In genomic region chr20:19806806-19807691, GRCh38 we compare ENCODE assay signal across 10 cellular contexts. TPM values are rescaled to one million over a fixed set of nuclear protein-coding genes. Genes with fewer than 3 reads are reported as not detected.
DNase-seq lines count a peak whose midpoint lies in the region; ATAC-seq and TF ChIP-seq lines count a peak whose summit lies in the region.
"Had no signal": no experiment of that assay in that cellular context is flagged by ENCODE, and none has a peak within 500 bp of the region (broad histone marks: within the 10 kb centered on the region; RNA-seq: fewer than 3 reads in every experiment).

No MANE protein-coding gene starts in this region.

- no CpG with 5 or more reads among the region's 4 CpGs for WGBS in H9 (ENCODE audit: extremely low coverage, insufficient read length, low lambda C conversion rate)

- in situ Hi-C loops in gastrocnemius medialis (cut with MboI; ENCODE audit: low sequenced_read_pairs in 4 of 4), result no loop called here

- peaks cover 0 to 9% of the 10 kb centered on the region in 2 donors for H3K36me3 ChIP-seq in gastrocnemius medialis

- no peak for TF ChIP-seq CTCF in gastrocnemius medialis (IDR thresholded peaks at IDR 0.05 in 4 of 5, conservative IDR thresholded peaks at IDR 0.05 in 1 of 5)
- no peak for TF ChIP-seq CTCF in H9 (conservative IDR thresholded peaks at IDR 0.05)

- H3K4me1 Mint-ChIP-seq in H9, result no peaks in the 10 kb centered on the region; a peak in 1 of 4 replicates
- H3K4me1 Mint-ChIP-seq: WTC11 had no signal

- no peak overlapping the region for H2BK12ac ChIP-seq in H9 (ENCODE audit: insufficient read length, low read depth, low read length)

- H3K36me3 Mint-ChIP-seq in H9 (ENCODE audit: insufficient read depth in 1 of 3, low read depth in 3 of 3), result peaks cover 0 to 5% (median 0%) of the 10 kb centered on the region in 3 experiments; a peak in 1 of 7 replicates
- H3K36me3 Mint-ChIP-seq: WTC11 had no signal

- no peak overlapping the region for H4K91ac ChIP-seq in H9 (ENCODE audit: insufficient read length, low read depth, low read length)

- no peak overlapping the region for H2BK15ac ChIP-seq in H9 (ENCODE audit: low read depth, low read length)

- H3K14ac ChIP-seq in H9 (ENCODE audit: insufficient read depth, low read length), result no peak overlapping the region

- no peak for TF ChIP-seq POLR2A in gastrocnemius medialis (IDR thresholded peaks at IDR 0.05)

- H3K4me1 ChIP-seq in gastrocnemius medialis (peaks cover 18 to 22% of the 10 kb centered on the region in 2 donors), H9 (ENCODE audit: insufficient read depth, low read length) (no peaks in the 10 kb centered on the region)

- H3K23me2 ChIP-seq in H9 (ENCODE audit: insufficient read length, low read depth, low read length, poor library complexity, severe bottlenecking), result no peaks in the 10 kb centered on the region

- H3T11ph ChIP-seq in H9 (ENCODE audit: low read length), result no peak overlapping the region

- H3K27ac ChIP-seq in gastrocnemius medialis, result peak overlapping the region in 3 of 4 donors; percentile 2 to 59 (median 3)
- no peak overlapping the region for H3K27ac ChIP-seq in H9 (ENCODE audit: insufficient read length, low read depth, low read length)

- H3K27me3 ChIP-seq in gastrocnemius medialis (no peaks in the 10 kb centered on the region), H9 (ENCODE audit: insufficient read depth, low read length) (no peaks in the 10 kb centered on the region)

- no peak overlapping the region for H3K27ac Mint-ChIP-seq in H9
- H3K27ac Mint-ChIP-seq: WTC11 had no signal

- no peaks in the 10 kb centered on the region for H3K27me3 Mint-ChIP-seq in H9 (ENCODE audit: low read depth)

- no peak overlapping the region for H2BK120ac ChIP-seq in H9 (ENCODE audit: low read depth, low read length, poor library complexity, severe bottlenecking)

- no peak overlapping the region for H4K5ac ChIP-seq in H9 (ENCODE audit: insufficient read length, low read depth, low read length)

- intact Hi-C loops in gastrocnemius medialis (cut with DNase I; ENCODE audit: low total_unique reads), result no loop called here

- no peak overlapping the region for H3K56ac ChIP-seq in H9 (ENCODE audit: insufficient read length, low read depth, low read length)

- H3K79me2 ChIP-seq in H9 (ENCODE audit: insufficient read depth, low read length), result no peaks in the 10 kb centered on the region

- H4K8ac ChIP-seq in H9 (replicated peaks; ENCODE audit: insufficient read length, low read depth, low read length), result no peak overlapping the region

- no peak overlapping the region for H3K4ac ChIP-seq in H9 (ENCODE audit: low read depth, low read length)

- no peak overlapping the region for H2AK5ac ChIP-seq in H9 (ENCODE audit: insufficient read length, low read length)

- H4K20me1 ChIP-seq in H9 (ENCODE audit: control insufficient read depth, insufficient read depth, insufficient read length), result no peaks in the 10 kb centered on the region

- no peak overlapping the region for H2AFZ ChIP-seq in H9 (ENCODE audit: low read length)

- no peak overlapping the region for H3K9ac ChIP-seq in H9 (ENCODE audit: extremely low read depth, insufficient read length, low read length)

- peaks cover 0 to 2% of the 10 kb centered on the region in 2 experiments; a peak in 1 of 5 replicates for H3K9me3 Mint-ChIP-seq in H9

- no peaks in the 10 kb centered on the region for H3K9me3 ChIP-seq in gastrocnemius medialis
- H3K9me3 ChIP-seq in H9 (ENCODE audit: control insufficient read depth, low read depth, low read length), result no peaks in the 10 kb centered on the region

- H2BK20ac ChIP-seq in H9 (ENCODE audit: low read depth, low read length, poor library complexity, severe bottlenecking), result no peak overlapping the region

- no peak overlapping the region for H2BK5ac ChIP-seq in H9 (ENCODE audit: insufficient read length, low read length)

- ATAC-seq in gastrocnemius medialis (peak; percentile 42 to 46), GM18511 (IDR thresholded peaks at IDR 0.05; ENCODE audit: unreplicated experiment) (no peak)
- ATAC-seq: WTC11 had no signal

- no peak overlapping the region for H3K4me2 ChIP-seq in H9 (ENCODE audit: insufficient read depth, insufficient read length, low read length)

- no peak overlapping the region for H3K4me3 ChIP-seq in gastrocnemius medialis

- peak; percentile 42 for DNase-seq in HT1080 (ENCODE audit: low read depth)
- peak; percentile 61 for DNase-seq in NCI-H748 treated with DMSO at 0.1 percent for 48 hours (lab: John Stamatoyannopoulos, UW)
- peak; percentile 59 for DNase-seq in fibroblast of peridontal ligament (ENCODE audit: extremely low read depth)
- no peak for DNase-seq in gastrocnemius medialis
- no peak for DNase-seq in H9
- no peak for DNase-seq in HCEC 1CT
- no peak for DNase-seq in activated CD4-positive, alpha-beta T cell treated with anti-CD3 and anti-CD28 coated beads, Interleukin-2, amount 50 U/mL, for 4 hours
- DNase-seq: substantia nigra had no signal

- H3K4me3 Mint-ChIP-seq in H9, result no peak overlapping the region
- H3K4me3 Mint-ChIP-seq: WTC11 had no signal

- H3K79me1 ChIP-seq in H9 (ENCODE audit: insufficient read depth, low read depth, low read length, poor library complexity, severe bottlenecking), result no peaks in the 10 kb centered on the region

- H3K18ac ChIP-seq in H9 (ENCODE audit: insufficient read length, low read depth, low read length), result no peak overlapping the region

- H3K23ac ChIP-seq in H9 (ENCODE audit: insufficient read length, low read depth, low read length), result no peak overlapping the region

RNA-seq across cellular contexts. Expression of gene RIN2, which starts 49.0 kb away (rescaled TPM):
- 65.7 and 66.1 TPM in 2 replicates for total RNA-seq in HT1080 (2014; rRNA removed; shearing (Covaris generic))
- 27.4 and 27.8 TPM in 2 replicates for polyA plus RNA-seq in HT1080 (2015; cell fraction: cytosol; rRNA removed)
- polyA plus RNA-seq in HT1080 (2015; cell fraction: nucleus; rRNA removed), result 29.8 and 34.0 TPM in 2 replicates
- total RNA-seq in gastrocnemius medialis (10 to 100 TPM; 17.9 to 30.9 (median 22.6) TPM), H9 (2021) (1.0 and 1.1 TPM in 2 replicates)

Comparison
In these comparisons a context has a peak if more than half of its experiments do, and no peak if none do; other contexts are left out.
1. DNase-seq: peak in HT1080 (single experiment), NCI-H748 treated with DMSO at 0.1 percent for 48 hours (single experiment) and fibroblast of peridontal ligament (single experiment); none in gastrocnemius medialis (0 of 2), H9 (single experiment), HCEC 1CT (single experiment) and activated CD4-positive, alpha-beta T cell treated with anti-CD3 and anti-CD28 coated beads, Interleukin-2, amount 50 U/mL, for 4 hours (0 of 2).